8 cellular contexts compared by ENCODE assay signal in genomic region chr9:98806394-98807069, GRCh38. TPM values are rescaled to one million over a fixed set of nuclear protein-coding genes. Genes with fewer than 3 reads are reported as not detected.
DNase-seq lines count a peak whose midpoint lies in the region; ATAC-seq and TF ChIP-seq lines count a peak whose summit lies in the region.

No MANE protein-coding gene starts in this region.

- DNase-seq in activated CD4-positive, alpha-beta T cell treated with anti-CD3 and anti-CD28 coated beads for 36 hours = no peak
- no peak for DNase-seq in activated CD4-positive, alpha-beta T cell treated with anti-CD3 and anti-CD28 coated beads for 4 hours
- DNase-seq in T-helper 17 cell = no peak
- DNase-seq in glomerular visceral epithelial cell (ENCODE audit: extremely low spot score) = peak; percentile 67
- no peak for DNase-seq in substantia nigra (lab: John Stamatoyannopoulos, UW)
- DNase-seq in heart right ventricle = no peak
- DNase-seq in EL = no peak

- POLR2A ChIA-PET in activated CD4-positive, alpha-beta T cell treated with anti-CD3 and anti-CD28 coated beads for 36 hours (lab: Charles Lee) = interaction anchor here (1.4 kb wide), 1 partner anchor 9 kb away, joined by 3 read pairs; no protein-coding TSS in a partner anchor

- TF ChIP-seq CTCF in heart right ventricle (IDR thresholded peaks at IDR 0.05) = peak in 3 of 9 donors; percentile 5 to 20 (median 19)

- peaks cover 3% of the 10 kb centered on the region for H3K27me3 Mint-ChIP-seq in activated CD4-positive, alpha-beta T cell treated with anti-CD3 and anti-CD28 coated beads for 36 hours
- H3K27me3 Mint-ChIP-seq in T-helper 17 cell = peaks cover 28% of the 10 kb centered on the region

- peak overlapping the region; percentile 40 for H3K27ac ChIP-seq in substantia nigra (ENCODE audit: low read depth, low read length, poor library complexity, severe bottlenecking)
- no peak overlapping the region for H3K27ac ChIP-seq in heart right ventricle

- peaks cover 0 to 21% (median 9%) of the 10 kb centered on the region in 9 donors for H3K4me1 ChIP-seq in heart right ventricle

- no peak for ATAC-seq in activated CD4-positive, alpha-beta T cell treated with anti-CD3 and anti-CD28 coated beads for 36 hours
- ATAC-seq in T-helper 17 cell (no peak), heart right ventricle (no peak), HG02571 (IDR thresholded peaks at IDR 0.05; ENCODE audit: unreplicated experiment) (no peak)

- peak overlapping the region in 1 of 10 donors; percentile 59 for H3K4me3 ChIP-seq in heart right ventricle

- H3K4me1 Mint-ChIP-seq in activated CD4-positive, alpha-beta T cell treated with anti-CD3 and anti-CD28 coated beads for 36 hours = peaks cover 30% of the 10 kb centered on the region
- peaks cover 21% of the 10 kb centered on the region for H3K4me1 Mint-ChIP-seq in T-helper 17 cell

- H3K9me3 ChIP-seq in T-helper 17 cell (ENCODE audit: control insufficient read depth, low read length, poor library complexity, severe bottlenecking) (no peaks in the 10 kb centered on the region), heart right ventricle (no peaks in the 10 kb centered on the region)

- CTCF ChIA-PET in activated CD4-positive, alpha-beta T cell treated with anti-CD3 and anti-CD28 coated beads for 36 hours (lab: Charles Lee) = interaction anchor here (0.8 to 3.1 kb wide), 8 partner anchors 12 to 916 kb away, joined by 3 to 57 read pairs (median 4); partner anchors contain the start of gene ANKS6

- intact Hi-C loops in activated CD4-positive, alpha-beta T cell treated with anti-CD3 and anti-CD28 coated beads for 36 hours (cut with DNase I, micrococcal nuclease) = loop anchor here (1.0 to 10.0 kb wide), 4 partner anchors 10 to 308 kb away; partner anchors contain the start of gene ANKS6 (in 1 of the 2)
- intact Hi-C loops in heart right ventricle (cut with DNase I) = no loop called here

- H3K4me3 Mint-ChIP-seq in activated CD4-positive, alpha-beta T cell treated with anti-CD3 and anti-CD28 coated beads for 36 hours = peak overlapping the region; percentile 74
- peak overlapping the region; percentile 95 for H3K4me3 Mint-ChIP-seq in T-helper 17 cell

- WGBS in heart right ventricle, 2 donors = 87 to 90% methylated on average over 9 of the region's 9 CpGs

- H3K27ac Mint-ChIP-seq in activated CD4-positive, alpha-beta T cell treated with anti-CD3 and anti-CD28 coated beads for 36 hours = no peak overlapping the region
- H3K27ac Mint-ChIP-seq in T-helper 17 cell = peak overlapping the region; percentile 81

- H3K36me3 Mint-ChIP-seq in activated CD4-positive, alpha-beta T cell treated with anti-CD3 and anti-CD28 coated beads for 36 hours (ENCODE audit: low read depth) = peaks cover 3% of the 10 kb centered on the region
- H3K36me3 Mint-ChIP-seq in T-helper 17 cell (ENCODE audit: low read depth) = no peaks in the 10 kb centered on the region

- H3K36me3 ChIP-seq in heart right ventricle = no peaks in the 10 kb centered on the region

- H3K9me3 Mint-ChIP-seq in activated CD4-positive, alpha-beta T cell treated with anti-CD3 and anti-CD28 coated beads for 36 hours (ENCODE audit: low read depth) = no peaks in the 10 kb centered on the region

- peaks cover 5 to 56% (median 22%) of the 10 kb centered on the region in 7 donors for H3K27me3 ChIP-seq in heart right ventricle

RNA-seq across cellular contexts. Expression of gene GALNT12, which starts 0.9 kb away (rescaled TPM):
- total RNA-seq in activated CD4-positive, alpha-beta T cell treated with anti-CD3 and anti-CD28 coated beads for 36 hours = 10 to 100 TPM; 10.2 to 12.7 TPM
- 10 to 100 TPM; 10.2 to 11.3 TPM for total RNA-seq in T-helper 17 cell
- 1 to 10 TPM in 3 of 10 donors, under 1 TPM in 7; 0.25 to 1.3 (median 0.53) TPM for total RNA-seq in heart right ventricle
- polyA plus RNA-seq in heart right ventricle = under 1 TPM; 0.38 to 0.59 TPM

RNA-seq across cellular contexts. Expression of gene ANKS6, which starts 10.2 kb away (rescaled TPM):
- 10 to 100 TPM; 15.8 to 17.4 TPM for total RNA-seq in activated CD4-positive, alpha-beta T cell treated with anti-CD3 and anti-CD28 coated beads for 36 hours
- 10 to 100 TPM in 1 of 2 donors, 1 to 10 TPM in 1; 9.6 to 10.0 TPM for total RNA-seq in T-helper 17 cell
- 1 to 10 TPM; 3.1 to 5.4 (median 4.1) TPM for total RNA-seq in heart right ventricle
- 1 to 10 TPM; 6.9 to 8.0 TPM for polyA plus RNA-seq in heart right ventricle

Comparison
In these comparisons a context has a peak if more than half of its experiments do, and no peak if none do; other contexts are left out.
1. RNA of gene GALNT12, which starts 0.9 kb away (total RNA-seq): 10.2 to 12.7 TPM in activated CD4-positive, alpha-beta T cell treated with anti-CD3 and anti-CD28 coated beads for 36 hours and 10.2 to 11.3 TPM in T-helper 17 cell; 0.25 to 1.3 TPM in heart right ventricle; every median in the first group is over 4 times any median in the second.
2. intact Hi-C loops: an anchor here in activated CD4-positive, alpha-beta T cell treated with anti-CD3 and anti-CD28 coated beads for 36 hours (1.0 to 10.0 kb wide); none called in heart right ventricle.